ENCODE assay signal across 28 cellular contexts in the genomic region with DNA sequence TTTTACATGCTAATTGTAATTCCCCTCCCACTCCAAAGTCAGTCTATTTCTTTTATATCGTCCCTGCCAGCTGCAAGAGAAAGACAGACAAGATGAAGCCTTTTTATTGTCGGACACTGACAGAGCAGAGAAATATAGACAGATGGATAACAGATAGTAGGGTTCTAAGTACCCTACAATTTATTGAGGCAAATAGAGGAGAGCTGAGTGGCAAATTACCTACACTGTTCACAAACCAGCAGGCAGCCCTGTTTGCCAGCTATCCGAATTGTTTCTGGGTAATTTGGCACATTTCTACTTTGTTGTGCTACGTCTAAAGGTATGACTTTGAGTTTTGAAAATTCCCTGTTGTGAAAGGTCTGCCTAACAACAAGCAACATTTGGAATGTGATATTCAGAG.
"Had no signal": no experiment of that assay in that cellular context is flagged by ENCODE, and none has a peak within 500 bp of the region (broad histone marks: within the 10 kb centered on the region; RNA-seq: fewer than 3 reads in every experiment).

No MANE protein-coding gene starts in this region.

- H3K4me1 Mint-ChIP-seq: endodermal cell; naive thymus-derived CD4-positive, alpha-beta T cell; nephron; stimulated activated effector memory CD8-positive, alpha-beta T cell treated with anti-CD3 and anti-CD28 coated beads, Interleukin-12 subunit alpha, Interleukin-12 subunit beta, amount 100 ng/mL, for 72 hours had no signal

- ATAC-seq: esophagus mucosa; foreskin keratinocyte; gastroesophageal sphincter; heart right ventricle; left cardiac atrium; left lung; naive thymus-derived CD4-positive, alpha-beta T cell; psoas muscle; right cardiac atrium; stimulated activated effector memory CD8-positive, alpha-beta T cell treated with anti-CD3 and anti-CD28 coated beads, Interleukin-12 subunit alpha, Interleukin-12 subunit beta, amount 100 ng/mL, for 72 hours had no signal

- H3K4me3 Mint-ChIP-seq: dendritic cell treated with granulocyte-macrophage colony-stimulating factor and Interleukin-4, amounts not matched to agents 40 ng/mL and 50 ng/mL, for 4 days; endodermal cell; naive thymus-derived CD4-positive, alpha-beta T cell; nephron; stimulated activated effector memory CD8-positive, alpha-beta T cell treated with anti-CD3 and anti-CD28 coated beads, Interleukin-12 subunit alpha, Interleukin-12 subunit beta, amount 100 ng/mL, for 72 hours had no signal

- H3K36me3 Mint-ChIP-seq: naive thymus-derived CD4-positive, alpha-beta T cell; stimulated activated effector memory CD8-positive, alpha-beta T cell treated with anti-CD3 and anti-CD28 coated beads, Interleukin-12 subunit alpha, Interleukin-12 subunit beta, amount 100 ng/mL, for 72 hours had no signal

- H3K27me3 Mint-ChIP-seq: dendritic cell treated with granulocyte-macrophage colony-stimulating factor and Interleukin-4, amounts not matched to agents 40 ng/mL and 50 ng/mL, for 4 days; naive thymus-derived CD4-positive, alpha-beta T cell had no signal

- H3K9me3 Mint-ChIP-seq: endodermal cell, nephron had no signal

- H3K27ac Mint-ChIP-seq: dendritic cell treated with granulocyte-macrophage colony-stimulating factor and Interleukin-4, amounts not matched to agents 40 ng/mL and 50 ng/mL, for 4 days; endodermal cell; naive thymus-derived CD4-positive, alpha-beta T cell; nephron; stimulated activated effector memory CD8-positive, alpha-beta T cell treated with anti-CD3 and anti-CD28 coated beads, Interleukin-12 subunit alpha, Interleukin-12 subunit beta, amount 100 ng/mL, for 72 hours had no signal

- DNase-seq: effector CD8-positive, alpha-beta T cell; endodermal cell; foreskin keratinocyte; glutamatergic neuron; heart right ventricle; hippocampal formation; left cardiac atrium; left lung; mesendoderm; midbrain; naive thymus-derived CD4-positive, alpha-beta T cell; occipital lobe; ovary; posterior cingulate gyrus; psoas muscle; right cardiac atrium; sigmoid colon; stimulated activated CD4-positive, alpha-beta T cell treated with anti-CD3 and anti-CD28 coated beads, Interleukin-2, amount 100 ng/mL, for 24 hours; stimulated activated CD4-positive, alpha-beta T cell treated with anti-CD3 and anti-CD28 coated beads, Interleukin-4, amount 100 ng/mL, for 24 hours; stimulated activated naive CD4-positive, alpha-beta T cell treated with Interleukin-2 at 50 U/mL for 16 hours; stomach; thyroid gland; trophoblast cell had no signal
